16 cellular contexts compared by ENCODE assay signal in genomic region chr9:135277219-135278201, GRCh38.
DNase-seq lines count a peak whose midpoint lies in the region; ATAC-seq, FAIRE-seq and TF ChIP-seq lines count a peak whose summit lies in the region.
"Had no signal": no experiment of that assay in that cellular context is flagged by ENCODE, and none has a peak within 500 bp of the region (broad histone marks: within the 10 kb centered on the region; RNA-seq: fewer than 3 reads in every experiment).

No MANE protein-coding gene starts in this region.

- no peaks in the 10 kb centered on the region for H3K79me2 ChIP-seq in neural progenitor cell (ENCODE audit: low read depth)

- H3K9me3 ChIP-seq in kidney (ENCODE audit: control insufficient read depth in 1 of 2, low read length in 2 of 2): no peaks in the 10 kb centered on the region
- no peaks in the 10 kb centered on the region for H3K9me3 ChIP-seq in neural progenitor cell (ENCODE audit: low read depth)
- H3K9me3 ChIP-seq: Peyer's patch, SJSA1 had no signal

- H3K4me3 ChIP-seq in kidney (ENCODE audit: low read length in 2 of 2): no peak overlapping the region
- no peak overlapping the region for H3K4me3 ChIP-seq in neural progenitor cell
- H3K4me3 ChIP-seq: Peyer's patch, SJSA1 had no signal

- H3K27ac Mint-ChIP-seq in neural progenitor cell (peak overlapping the region; percentile 54), nephron progenitor cell (no peak overlapping the region)

- H3K9me3 Mint-ChIP-seq in neural progenitor cell (no peaks in the 10 kb centered on the region), nephron progenitor cell (no peaks in the 10 kb centered on the region)

- H3K27me3 ChIP-seq in neural progenitor cell: no peaks in the 10 kb centered on the region
- H3K27me3 ChIP-seq: Peyer's patch, SJSA1 had no signal

- intact Hi-C loops in kidney (cut with DNase I): no loop called here

- H3K36me3 Mint-ChIP-seq in neural progenitor cell: no peaks in the 10 kb centered on the region
- H3K36me3 Mint-ChIP-seq in nephron progenitor cell (ENCODE audit: low read depth): no peaks in the 10 kb centered on the region

- FAIRE-seq in kidney (lab: Jason Lieb, UNC): no peak
- FAIRE-seq: GM19239 had no signal

- H3K4me3 Mint-ChIP-seq in neural progenitor cell (no peak overlapping the region), nephron progenitor cell (no peak overlapping the region)

- H3K9ac ChIP-seq in kidney (ENCODE audit: low read length in 2 of 2) (no peak overlapping the region), neural progenitor cell (no peak overlapping the region)

- H3K27me3 Mint-ChIP-seq in neural progenitor cell (ENCODE audit: insufficient read depth, low read depth): peaks cover 15% of the 10 kb centered on the region
- H3K27me3 Mint-ChIP-seq in nephron progenitor cell (ENCODE audit: low read depth, poor library complexity): peaks cover 8% of the 10 kb centered on the region

- ATAC-seq in HG02623 (IDR thresholded peaks at IDR 0.05; ENCODE audit: unreplicated experiment): no peak

- no peaks in the 10 kb centered on the region for H4K20me1 ChIP-seq in neural progenitor cell (ENCODE audit: low read depth)

- H2AFZ ChIP-seq in neural progenitor cell (replicated peaks): no peak overlapping the region

- H3K4me1 ChIP-seq in kidney (ENCODE audit: control insufficient read depth in 1 of 2, insufficient read depth in 1 of 2, low read depth in 1 of 2, low read length in 2 of 2) (no peaks in the 10 kb centered on the region), neural progenitor cell (no peaks in the 10 kb centered on the region)
- H3K4me1 ChIP-seq: SJSA1 had no signal

- no peak for TF ChIP-seq CTCF in kidney (IDR thresholded peaks at IDR 0.05; ENCODE audit: borderline replicate concordance, extremely low read depth, insufficient read depth)
- no peak for TF ChIP-seq CTCF in neural progenitor cell (IDR thresholded peaks at IDR 0.05)
- TF ChIP-seq CTCF in nephron progenitor cell (IDR thresholded peaks at IDR 0.05): no peak

- H3F3A ChIP-seq in neural progenitor cell (ENCODE audit: low read depth): no peaks in the 10 kb centered on the region

- peaks cover 4% of the 10 kb centered on the region for H3K4me1 Mint-ChIP-seq in neural progenitor cell
- H3K4me1 Mint-ChIP-seq in nephron progenitor cell: peaks cover 4% of the 10 kb centered on the region

- DNase-seq in anterior cingulate cortex (lab: John Stamatoyannopoulos, UW) (peak in 30 of 58 donors; percentile 8 to 76 (median 33)), kidney (peak; percentile 31), neural progenitor cell (ENCODE audit: low spot score) (no peak), amniotic stem cell (lab: John Stamatoyannopoulos, UW) (no peak), NCI-H146 (lab: John Stamatoyannopoulos, UW) (no peak), nephron progenitor cell (no peak)
- DNase-seq: ACHN; GOT3; IMR-90; NCI-H1436; NK-92 treated with Interleukin-12 subunit alpha and Interleukin-12 subunit beta, amount 100 ng/mL, for 24 hours; Peyer's patch had no signal

- no peak overlapping the region for H3K27ac ChIP-seq in kidney (ENCODE audit: low read depth in 2 of 2, low read length in 2 of 2)
- no peak overlapping the region for H3K27ac ChIP-seq in neural progenitor cell
- H3K27ac ChIP-seq: HL-60, Peyer's patch, SJSA1 had no signal

- H3K36me3 ChIP-seq in kidney (ENCODE audit: control insufficient read depth in 1 of 2, insufficient read depth in 2 of 2, low read length in 2 of 2) (no peaks in the 10 kb centered on the region), neural progenitor cell (no peaks in the 10 kb centered on the region)
- H3K36me3 ChIP-seq: Peyer's patch, SJSA1 had no signal

- H3K4me2 ChIP-seq in neural progenitor cell: no peak overlapping the region

Comparison
In these comparisons a context has a peak if more than half of its experiments do, and no peak if none do; other contexts are left out.
1. DNase-seq: peak in anterior cingulate cortex (30 of 58) and kidney (single experiment); none in neural progenitor cell (single experiment), amniotic stem cell (single experiment), NCI-H146 (single experiment) and nephron progenitor cell (single experiment).